Comparison of ENCODE assay signal across 13 cellular contexts in the genomic region with DNA sequence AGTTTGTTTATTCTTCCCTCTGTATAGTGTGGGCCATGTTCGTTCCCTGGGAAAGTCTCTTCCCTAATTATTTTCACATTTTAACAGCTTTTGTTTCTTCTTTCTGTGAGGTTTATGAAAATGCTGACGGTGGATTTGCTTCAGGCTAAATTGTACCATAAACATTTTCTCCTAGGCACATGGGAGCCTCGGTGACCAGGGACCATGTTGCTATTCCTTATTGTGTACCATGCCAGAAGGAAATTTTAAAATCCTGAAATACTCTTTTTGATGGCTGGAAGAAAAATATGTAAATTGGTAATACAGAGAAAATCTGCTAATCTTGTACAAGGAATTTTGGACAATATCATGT.
DNase-seq lines count a peak whose midpoint lies in the region; ATAC-seq and TF ChIP-seq lines count a peak whose summit lies in the region.
"Had no signal": no experiment of that assay in that cellular context is flagged by ENCODE, and none has a peak within 500 bp of the region (broad histone marks: within the 10 kb centered on the region; RNA-seq: fewer than 3 reads in every experiment).

No MANE protein-coding gene starts in this region.

- TF ChIP-seq CTCF in nephron progenitor cell (IDR thresholded peaks at IDR 0.05) (no peak), upper lobe of right lung (IDR thresholded peaks at IDR 0.05) (no peak)

- no peak overlapping the region for H3K4me3 Mint-ChIP-seq in T-helper 1 cell treated with Interleukin-12 subunit alpha and Interleukin-12 subunit beta and Interleukin-4 antibody, amounts not matched to agents 30 μg/mL and 1 μg/mL, for 36 hours
- peak overlapping the region; percentile 23 for H3K4me3 Mint-ChIP-seq in nephron progenitor cell

- intact Hi-C loops in upper lobe of right lung (cut with DNase I): no loop called here

- H3K27ac ChIP-seq in ectodermal cell (ENCODE audit: insufficient read depth, low read depth, low read length, poor library complexity, severe bottlenecking) (peak overlapping the region; percentile 56), upper lobe of right lung (peak overlapping the region; percentile 83)

- H3K9me3 ChIP-seq in ectodermal cell (ENCODE audit: control insufficient read depth, low read length): no peaks in the 10 kb centered on the region
- no peaks in the 10 kb centered on the region for H3K9me3 ChIP-seq in upper lobe of right lung

- WGBS in ectodermal cell, 2 experiments: 52 to 65% methylated on average over 2 to 3 of the region's 3 CpGs

- H3K9me3 Mint-ChIP-seq in T-helper 1 cell treated with Interleukin-12 subunit alpha and Interleukin-12 subunit beta and Interleukin-4 antibody, amounts not matched to agents 30 μg/mL and 1 μg/mL, for 36 hours: peaks cover 3% of the 10 kb centered on the region
- H3K9me3 Mint-ChIP-seq in nephron progenitor cell: peaks cover 10% of the 10 kb centered on the region

- peak overlapping the region; percentile 49 for H3K27ac Mint-ChIP-seq in T-helper 1 cell treated with Interleukin-12 subunit alpha and Interleukin-12 subunit beta and Interleukin-4 antibody, amounts not matched to agents 30 μg/mL and 1 μg/mL, for 36 hours
- peak overlapping the region; percentile 93 for H3K27ac Mint-ChIP-seq in nephron progenitor cell

- H3K4me1 Mint-ChIP-seq in T-helper 1 cell treated with Interleukin-12 subunit alpha and Interleukin-12 subunit beta and Interleukin-4 antibody, amounts not matched to agents 30 μg/mL and 1 μg/mL, for 36 hours (ENCODE audit: low read depth): peaks cover 68% of the 10 kb centered on the region
- H3K4me1 Mint-ChIP-seq in nephron progenitor cell: peaks cover 69% of the 10 kb centered on the region

- H3K27me3 ChIP-seq in ectodermal cell (ENCODE audit: control insufficient read depth, insufficient read depth, low read length, poor library complexity, severe bottlenecking) (peaks cover 3% of the 10 kb centered on the region), upper lobe of right lung (no peaks in the 10 kb centered on the region)

- H3K4me3 ChIP-seq in ectodermal cell (ENCODE audit: insufficient read depth, low read depth, low read length): no peak overlapping the region
- no peak overlapping the region for H3K4me3 ChIP-seq in upper lobe of right lung

- no peaks in the 10 kb centered on the region for H3K27me3 Mint-ChIP-seq in T-helper 1 cell treated with Interleukin-12 subunit alpha and Interleukin-12 subunit beta and Interleukin-4 antibody, amounts not matched to agents 30 μg/mL and 1 μg/mL, for 36 hours (ENCODE audit: low read depth)
- peaks cover 8% of the 10 kb centered on the region for H3K27me3 Mint-ChIP-seq in nephron progenitor cell (ENCODE audit: low read depth, poor library complexity)

- ATAC-seq in upper lobe of right lung (no peak), GM18867 (IDR thresholded peaks at IDR 0.05; ENCODE audit: unreplicated experiment) (no peak), GM18517 (IDR thresholded peaks at IDR 0.05; ENCODE audit: unreplicated experiment) (no peak)

- DNase-seq in T-helper 1 cell (no peak), nephron progenitor cell (no peak), upper lobe of right lung (no peak), NCI-H2196 treated with DMSO at 0.1 percent for 48 hours (lab: John Stamatoyannopoulos, UW; ENCODE audit: unreplicated experiment) (no peak)
- DNase-seq: 8988T; cerebellar nuclear complex; NCI-H2227 treated with DMSO at 0.1 percent for 48 hours; stimulated activated naive CD4-positive, alpha-beta T cell treated with Interleukin-2 at 50 U/mL for 16 hours; T-helper 2 cell had no signal

- H3K36me3 ChIP-seq in ectodermal cell (ENCODE audit: control insufficient read depth, insufficient read depth, low read length) (no peaks in the 10 kb centered on the region), upper lobe of right lung (no peaks in the 10 kb centered on the region)

- H3K4me1 ChIP-seq in ectodermal cell (ENCODE audit: control insufficient read depth, insufficient read depth, low read length): peaks cover 22% of the 10 kb centered on the region
- peaks cover 15% of the 10 kb centered on the region for H3K4me1 ChIP-seq in upper lobe of right lung

- peaks cover 9% of the 10 kb centered on the region for H3K36me3 Mint-ChIP-seq in T-helper 1 cell treated with Interleukin-12 subunit alpha and Interleukin-12 subunit beta and Interleukin-4 antibody, amounts not matched to agents 30 μg/mL and 1 μg/mL, for 36 hours (ENCODE audit: low read depth)
- peaks cover 5% of the 10 kb centered on the region for H3K36me3 Mint-ChIP-seq in nephron progenitor cell (ENCODE audit: low read depth)
